Comparison of ENCODE assay signal across 1 cellular context in genomic region chr11:120432056-120433018, GRCh38.
A peak's percentile ranks its signal among the peaks of the same experiment; 100 is the strongest.
TF ChIP-seq lines count a peak whose summit lies in the region.

No MANE protein-coding gene starts in this region.

TF ChIP-seq in SK-N-SH, 30 proteins besides CTCF, POLR2A, EP300 and RAD21 (continued from another document):
- TF ChIP-seq, protein P1, sequence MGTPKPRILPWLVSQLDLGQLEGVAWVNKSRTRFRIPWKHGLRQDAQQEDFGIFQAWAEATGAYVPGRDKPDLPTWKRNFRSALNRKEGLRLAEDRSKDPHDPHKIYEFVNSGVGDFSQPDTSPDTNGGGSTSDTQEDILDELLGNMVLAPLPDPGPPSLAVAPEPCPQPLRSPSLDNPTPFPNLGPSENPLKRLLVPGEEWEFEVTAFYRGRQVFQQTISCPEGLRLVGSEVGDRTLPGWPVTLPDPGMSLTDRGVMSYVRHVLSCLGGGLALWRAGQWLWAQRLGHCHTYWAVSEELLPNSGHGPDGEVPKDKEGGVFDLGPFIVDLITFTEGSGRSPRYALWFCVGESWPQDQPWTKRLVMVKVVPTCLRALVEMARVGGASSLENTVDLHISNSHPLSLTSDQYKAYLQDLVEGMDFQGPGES (IDR thresholded peaks at IDR 0.05; ENCODE audit: low read depth, low read length), result no peak
- TF ChIP-seq NFIC (IDR thresholded peaks at IDR 0.05; ENCODE audit: borderline replicate concordance) (peak; percentile 94), USF1 (IDR thresholded peaks at IDR 0.05; ENCODE audit: borderline replicate concordance, low read depth) (no peak), MEF2A (IDR thresholded peaks at IDR 0.05; ENCODE audit: borderline replicate concordance, low read depth) (peak; percentile 52; the same call in 1 of the 2 replicates), MXI1 (IDR thresholded peaks at IDR 0.05; ENCODE audit: low read depth, low read length) (no peak), GATA2 (CRISPR knock-in tag; IDR thresholded peaks at IDR 0.05) (no peak), CHD2 (IDR thresholded peaks at IDR 0.05; ENCODE audit: low read length, partially characterized antibody) (no peak)
- TF ChIP-seq, protein P2, sequence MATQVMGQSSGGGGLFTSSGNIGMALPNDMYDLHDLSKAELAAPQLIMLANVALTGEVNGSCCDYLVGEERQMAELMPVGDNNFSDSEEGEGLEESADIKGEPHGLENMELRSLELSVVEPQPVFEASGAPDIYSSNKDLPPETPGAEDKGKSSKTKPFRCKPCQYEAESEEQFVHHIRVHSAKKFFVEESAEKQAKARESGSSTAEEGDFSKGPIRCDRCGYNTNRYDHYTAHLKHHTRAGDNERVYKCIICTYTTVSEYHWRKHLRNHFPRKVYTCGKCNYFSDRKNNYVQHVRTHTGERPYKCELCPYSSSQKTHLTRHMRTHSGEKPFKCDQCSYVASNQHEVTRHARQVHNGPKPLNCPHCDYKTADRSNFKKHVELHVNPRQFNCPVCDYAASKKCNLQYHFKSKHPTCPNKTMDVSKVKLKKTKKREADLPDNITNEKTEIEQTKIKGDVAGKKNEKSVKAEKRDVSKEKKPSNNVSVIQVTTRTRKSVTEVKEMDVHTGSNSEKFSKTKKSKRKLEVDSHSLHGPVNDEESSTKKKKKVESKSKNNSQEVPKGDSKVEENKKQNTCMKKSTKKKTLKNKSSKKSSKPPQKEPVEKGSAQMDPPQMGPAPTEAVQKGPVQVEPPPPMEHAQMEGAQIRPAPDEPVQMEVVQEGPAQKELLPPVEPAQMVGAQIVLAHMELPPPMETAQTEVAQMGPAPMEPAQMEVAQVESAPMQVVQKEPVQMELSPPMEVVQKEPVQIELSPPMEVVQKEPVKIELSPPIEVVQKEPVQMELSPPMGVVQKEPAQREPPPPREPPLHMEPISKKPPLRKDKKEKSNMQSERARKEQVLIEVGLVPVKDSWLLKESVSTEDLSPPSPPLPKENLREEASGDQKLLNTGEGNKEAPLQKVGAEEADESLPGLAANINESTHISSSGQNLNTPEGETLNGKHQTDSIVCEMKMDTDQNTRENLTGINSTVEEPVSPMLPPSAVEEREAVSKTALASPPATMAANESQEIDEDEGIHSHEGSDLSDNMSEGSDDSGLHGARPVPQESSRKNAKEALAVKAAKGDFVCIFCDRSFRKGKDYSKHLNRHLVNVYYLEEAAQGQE (IDR thresholded peaks at IDR 0.05; ENCODE audit: low read depth, low read length), result 0 out of 2 replicates have a peak, but pooled peaks have one; percentile 25
- TF ChIP-seq, protein P3, sequence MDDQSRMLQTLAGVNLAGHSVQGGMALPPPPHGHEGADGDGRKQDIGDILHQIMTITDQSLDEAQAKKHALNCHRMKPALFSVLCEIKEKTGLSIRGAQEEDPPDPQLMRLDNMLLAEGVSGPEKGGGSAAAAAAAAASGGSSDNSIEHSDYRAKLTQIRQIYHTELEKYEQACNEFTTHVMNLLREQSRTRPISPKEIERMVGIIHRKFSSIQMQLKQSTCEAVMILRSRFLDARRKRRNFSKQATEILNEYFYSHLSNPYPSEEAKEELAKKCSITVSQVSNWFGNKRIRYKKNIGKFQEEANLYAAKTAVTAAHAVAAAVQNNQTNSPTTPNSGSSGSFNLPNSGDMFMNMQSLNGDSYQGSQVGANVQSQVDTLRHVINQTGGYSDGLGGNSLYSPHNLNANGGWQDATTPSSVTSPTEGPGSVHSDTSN (IDR thresholded peaks at IDR 0.05), result peak; percentile 88
